ENCODE assay signal across 8 cellular contexts in the genomic region with DNA sequence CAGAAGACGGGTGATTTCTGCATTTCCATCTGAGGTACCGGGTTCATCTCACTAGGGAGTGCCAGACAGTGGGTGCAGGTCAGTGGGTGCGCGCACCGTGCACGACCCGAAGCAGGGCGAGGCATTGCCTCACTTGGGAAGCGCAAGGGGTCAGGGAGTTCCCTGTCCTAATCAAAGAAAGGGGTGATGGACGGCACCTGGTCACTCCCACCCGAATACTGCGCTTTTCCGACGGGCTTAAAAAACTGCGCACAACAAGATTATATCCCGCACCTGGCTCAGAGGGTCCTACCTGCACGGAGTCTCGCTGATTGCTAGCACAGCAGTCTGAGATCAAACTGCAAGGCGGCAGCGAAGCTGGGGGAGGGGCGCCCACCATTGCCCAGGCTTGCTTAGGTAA.
A peak's percentile ranks its signal among the peaks of the same experiment; 100 is the strongest.
DNase-seq lines count a peak whose midpoint lies in the region; ATAC-seq and TF ChIP-seq lines count a peak whose summit lies in the region.
"Not testable (repeated sequence)": the region's sequence is repeated elsewhere in the genome, so short reads cannot be mapped to it uniquely, and the experiment has no call there.

No MANE protein-coding gene starts in this region.

- H3K9me2 ChIP-seq in GM23338 (ENCODE audit: insufficient read depth) = not testable (repeated sequence)

- H4K91ac ChIP-seq in trophoblast cell (ENCODE audit: low read depth, low read length) = not testable (repeated sequence)

- peak overlapping the region; percentile 89; the same call in 1 of the 2 replicates for H2AFZ ChIP-seq in GM23338
- H2AFZ ChIP-seq in trophoblast cell (ENCODE audit: insufficient read depth, low read length, poor library complexity) = not testable (repeated sequence)

- not testable (repeated sequence) for H4K8ac ChIP-seq in trophoblast cell (ENCODE audit: low read depth, low read length)

- H3K4me2 ChIP-seq in GM23338 (peak overlapping the region; percentile 65), trophoblast cell (ENCODE audit: low read length) (peak overlapping the region; percentile 27)

- H3K4me3 Mint-ChIP-seq in GM23338 (peak overlapping the region; percentile 42; the same call in 2 of the 3 replicates), brain (peak overlapping the region in 3 of 5 experiments; percentile 4 to 66 (median 9)), glutamatergic neuron (ENCODE audit: unreplicated experiment) (peak overlapping the region; percentile 51), nephron (peak overlapping the region; percentile 51 to 73 (median 65)), type B pancreatic cell (peak overlapping the region; percentile 75)

- H3K9me3 Mint-ChIP-seq in GM23338 (peaks cover 30% of the 10 kb centered on the region; the same call in 2 of the 3 replicates), brain (peaks cover 9 to 25% (median 19%) of the 10 kb centered on the region in 5 experiments), nephron (peaks cover 31% of the 10 kb centered on the region)
- H3K9me3 Mint-ChIP-seq in glutamatergic neuron (ENCODE audit: unreplicated experiment); type B pancreatic cell: not testable (repeated sequence)

- H3K79me1 ChIP-seq in trophoblast cell (ENCODE audit: low read length) = not testable (repeated sequence)

- peak overlapping the region; percentile 47; the same call in 1 of the 2 replicates for H3K4me3 ChIP-seq in GM23338
- H3K4me3 ChIP-seq in HUES6 (ENCODE audit: low read depth, low read length) = peak overlapping the region; percentile 76
- H3K4me3 ChIP-seq in iPS-18c (ENCODE audit: insufficient read depth, low read depth, low read length) = peak overlapping the region; percentile 49
- not testable (repeated sequence) for H3K4me3 ChIP-seq in trophoblast cell (ENCODE audit: low read depth, low read length)

- DNase-seq in GM23338 (ENCODE audit: low spot score) = peak; percentile 2
- DNase-seq in glutamatergic neuron; trophoblast cell; type B pancreatic cell (ENCODE audit: extremely low spot score, unreplicated experiment): not testable (repeated sequence)

- not testable (repeated sequence) for H3K4ac ChIP-seq in trophoblast cell (ENCODE audit: low read depth, low read length)

- H3K27me3 ChIP-seq in GM23338 (ENCODE audit: insufficient read depth); HUES6 (ENCODE audit: control insufficient read depth, insufficient read depth, low read length); trophoblast cell (ENCODE audit: insufficient read depth, low read length): not testable (repeated sequence)

- WGBS in trophoblast cell (ENCODE audit: extremely low coverage, insufficient coverage, insufficient read length) = no CpG with 5 or more reads among the region's 21 CpGs

- H3K36me3 Mint-ChIP-seq in GM23338 (ENCODE audit: low read depth); brain; glutamatergic neuron (ENCODE audit: unreplicated experiment); nephron (ENCODE audit: low read depth); type B pancreatic cell: not testable (repeated sequence)

- H3K9me3 ChIP-seq in HUES6 (ENCODE audit: control insufficient read depth, insufficient read depth, low read depth, low read length); iPS-18c (ENCODE audit: control insufficient read depth, insufficient read depth, low read length); trophoblast cell (ENCODE audit: insufficient read depth, low read depth, low read length): not testable (repeated sequence)

- H4K12ac ChIP-seq in trophoblast cell (ENCODE audit: low read depth, low read length) = not testable (repeated sequence)

- H3K23ac ChIP-seq in trophoblast cell (ENCODE audit: low read length) = not testable (repeated sequence)

- not testable (repeated sequence) for H2BK12ac ChIP-seq in trophoblast cell (ENCODE audit: low read length)

- H3K27me3 Mint-ChIP-seq in GM23338 (ENCODE audit: insufficient read depth, low read depth, poor library complexity); brain; glutamatergic neuron (ENCODE audit: unreplicated experiment); nephron (ENCODE audit: low read depth); type B pancreatic cell: not testable (repeated sequence)

- not testable (repeated sequence) for H3K36me3 ChIP-seq in GM23338 (ENCODE audit: insufficient read depth); HUES6 (ENCODE audit: control insufficient read depth, insufficient read depth, low read length); trophoblast cell (ENCODE audit: control insufficient read depth in 1 of 2, insufficient read depth in 2 of 2, low read length in 2 of 2)

- not testable (repeated sequence) for H3K27ac ChIP-seq in GM23338 (ENCODE audit: low read depth); HUES6 (ENCODE audit: low read depth, low read length); trophoblast cell (ENCODE audit: low read depth, low read length)

- H3K18ac ChIP-seq in trophoblast cell (ENCODE audit: low read length) = not testable (repeated sequence)

- not testable (repeated sequence) for H3K4me1 Mint-ChIP-seq in GM23338; brain; glutamatergic neuron (ENCODE audit: low read depth, unreplicated experiment); nephron; type B pancreatic cell (ENCODE audit: unreplicated experiment)

- H2AK5ac ChIP-seq in trophoblast cell (ENCODE audit: low read length) = not testable (repeated sequence)

- H3K27ac Mint-ChIP-seq in GM23338; glutamatergic neuron (ENCODE audit: unreplicated experiment); nephron; type B pancreatic cell: not testable (repeated sequence)
- H3K27ac Mint-ChIP-seq in brain = peak overlapping the region in 1 of 5 experiments; percentile 35

- H2BK120ac ChIP-seq in trophoblast cell (ENCODE audit: insufficient read depth, low read length, poor library complexity) = not testable (repeated sequence)

- not testable (repeated sequence) for H3K4me1 ChIP-seq in GM23338 (ENCODE audit: insufficient read depth); HUES6 (ENCODE audit: control insufficient read depth, insufficient read depth, low read length); trophoblast cell (ENCODE audit: control insufficient read depth in 1 of 2, insufficient read depth in 2 of 2, low read length in 2 of 2)

- H4K20me1 ChIP-seq in GM23338 (replicated peaks; ENCODE audit: insufficient read depth) = not testable (repeated sequence)

- ATAC-seq in GM23338 = not testable (repeated sequence)

- H3K9ac ChIP-seq in HUES6 (ENCODE audit: low read length) = peak overlapping the region; percentile 68
- H3K9ac ChIP-seq in trophoblast cell (ENCODE audit: low read length) = not testable (repeated sequence)

- TF ChIP-seq CTCF in GM23338 (conservative IDR thresholded peaks at IDR 0.05; ENCODE audit: low read depth in 2 of 2); brain (conservative IDR thresholded peaks at IDR 0.05); glutamatergic neuron (IDR thresholded peaks at IDR 0.05; ENCODE audit: partially characterized antibody, unreplicated experiment); nephron (IDR thresholded peaks at IDR 0.05; ENCODE audit: unreplicated experiment in 3 of 3); type B pancreatic cell (conservative IDR thresholded peaks at IDR 0.05): not testable (repeated sequence)

- not testable (repeated sequence) for H3K14ac ChIP-seq in trophoblast cell (ENCODE audit: low read length)

- not testable (repeated sequence) for H3F3A ChIP-seq in GM23338 (replicated peaks; ENCODE audit: low read depth)

- H3K79me2 ChIP-seq in GM23338 (replicated peaks; ENCODE audit: insufficient read depth); trophoblast cell (ENCODE audit: control insufficient read depth, insufficient read depth, low read length, poor library complexity): not testable (repeated sequence)

- not testable (repeated sequence) for H2BK5ac ChIP-seq in trophoblast cell (ENCODE audit: low read depth, low read length, poor library complexity)

Comparison
In these comparisons a context has a peak if more than half of its experiments do, and no peak if none do; other contexts are left out.
1. H3K4me3 Mint-ChIP-seq: peak in every context shown above with its lines; median percentile 75 in type B pancreatic cell; 65 in nephron; 51 in glutamatergic neuron; 42 in GM23338; 9 in brain.